22 cellular contexts compared by ENCODE assay signal in the genomic region with DNA sequence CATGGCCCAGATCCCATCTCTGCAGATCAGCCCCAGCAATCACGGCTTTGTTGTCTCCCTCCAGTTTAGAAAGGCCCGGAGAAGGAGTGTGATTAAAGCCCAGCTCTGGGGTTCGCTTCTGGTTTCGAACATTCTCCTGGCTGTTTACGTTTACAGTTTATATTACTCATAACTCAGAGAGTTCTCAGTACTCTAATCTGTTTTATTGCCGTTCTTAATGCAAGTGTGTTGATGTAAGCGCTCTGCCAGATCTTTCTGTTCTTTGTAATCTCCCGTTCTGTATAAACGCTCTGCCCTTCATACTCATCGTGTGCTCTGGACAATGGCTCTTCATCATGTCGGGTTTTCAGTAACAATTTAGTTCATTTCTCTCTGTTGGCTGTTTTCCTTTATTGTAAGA.
A peak's percentile ranks its signal among the peaks of the same experiment; 100 is the strongest.
DNase-seq lines count a peak whose midpoint lies in the region; ATAC-seq, FAIRE-seq and TF ChIP-seq lines count a peak whose summit lies in the region.
"Had no signal": no experiment of that assay in that cellular context is flagged by ENCODE, and none has a peak within 500 bp of the region (broad histone marks: within the 10 kb centered on the region; RNA-seq: fewer than 3 reads in every experiment).

No MANE protein-coding gene starts in this region.

- peak; percentile 28 for DNase-seq in AG08396 (ENCODE audit: low spot score)
- peak; percentile 26 for DNase-seq in PC-3
- DNase-seq in foreskin fibroblast, result peak; percentile 67 to 77
- DNase-seq in small intestine, result peak; percentile 79
- DNase-seq in OCI-M2 (lab: John Stamatoyannopoulos, UW; ENCODE audit: unreplicated experiment), result no peak
- DNase-seq in AG20443 (ENCODE audit: low spot score), result no peak
- DNase-seq: activated CD4-positive, alpha-beta T cell treated with anti-CD3 and anti-CD28 coated beads, Interleukin-2, amount 10 ng/mL, durations not matched to agents 7 days and 5 days; brain microvascular endothelial cell; naive B cell; NCI-H187; NCI-H446; ovary; PC-9; stimulated activated CD4-positive, alpha-beta T cell treated with anti-CD3 and anti-CD28 coated beads, Interleukin-2, amount 100 ng/mL, for 48 hours; stimulated activated naive CD4-positive, alpha-beta T cell treated with Interleukin-2 at 50 U/mL for 16 hours had no signal

- H3K9me3 ChIP-seq in PC-3 (ENCODE audit: low read length) (no peaks in the 10 kb centered on the region), small intestine (ENCODE audit: control insufficient read depth, low read depth) (no peaks in the 10 kb centered on the region)
- H3K9me3 ChIP-seq: ovary had no signal

- TF ChIP-seq CTCF in PC-3 (conservative IDR thresholded peaks at IDR 0.05; ENCODE audit: low read depth, low read length) (no peak), foreskin fibroblast (IDR thresholded peaks at IDR 0.05; ENCODE audit: low read depth, low read length) (no peak)

- H4K20me1 ChIP-seq in PC-3 (ENCODE audit: low read length), result no peaks in the 10 kb centered on the region

- no peaks in the 10 kb centered on the region for H3K79me2 ChIP-seq in PC-3 (ENCODE audit: low read length)

- no peak overlapping the region for H3K27ac ChIP-seq in PC-3 (ENCODE audit: low read length)
- H3K27ac ChIP-seq in small intestine (ENCODE audit: low read depth in 1 of 2, low read length in 1 of 2), result no peak overlapping the region
- H3K27ac ChIP-seq: brain microvascular endothelial cell, C4-2B, coronary artery, HL-60, ovary, PC-9, skin epidermis had no signal

- ATAC-seq in PC-3 (0 out of 2 replicates have a peak, but pooled peaks have one; percentile 4), GM21786 (IDR thresholded peaks at IDR 0.05; ENCODE audit: unreplicated experiment) (no peak), HG03196 (IDR thresholded peaks at IDR 0.05; ENCODE audit: unreplicated experiment) (no peak)

- no peak overlapping the region for H3K4me2 ChIP-seq in PC-3 (ENCODE audit: low read length)
- H3K4me2 ChIP-seq: PC-9 had no signal

- CTCF ChIA-PET in PC-3 (lab: Charles Lee), result no interaction called here

- H3K36me3 ChIP-seq in PC-3 (ENCODE audit: low read depth, low read length) (no peaks in the 10 kb centered on the region), small intestine (ENCODE audit: control insufficient read depth in 2 of 2, insufficient read depth in 2 of 2, low read length in 2 of 2) (no peaks in the 10 kb centered on the region)
- H3K36me3 ChIP-seq: brain microvascular endothelial cell, ovary had no signal

- 12 to 52% (median 34%) methylated on average over 11 of the region's 11 CpGs for WGBS in small intestine, 3 donors

- peak overlapping the region; percentile 24; the same call in 1 of the 2 replicates for H2AFZ ChIP-seq in PC-3 (ENCODE audit: low read length)
- H2AFZ ChIP-seq: PC-9 had no signal

- intact Hi-C loops in PC-3 (cut with micrococcal nuclease), result no loop called here

- POLR2A ChIA-PET in PC-3 (lab: Charles Lee; ENCODE audit: unreplicated experiment), result no interaction called here

- H3K27me3 ChIP-seq in PC-3 (ENCODE audit: low read length) (no peaks in the 10 kb centered on the region), small intestine (ENCODE audit: control insufficient read depth in 2 of 2, insufficient read depth in 2 of 2, low read length in 2 of 2) (peaks cover 0 to 5% of the 10 kb centered on the region in 2 donors)
- H3K27me3 ChIP-seq: brain microvascular endothelial cell, ovary had no signal

- H3K9me2 ChIP-seq in PC-3 (replicated peaks; ENCODE audit: low read length), result no peaks in the 10 kb centered on the region

- H3K4me1 ChIP-seq in PC-3 (ENCODE audit: insufficient read depth, low read length), result peaks cover 41% of the 10 kb centered on the region
- H3K4me1 ChIP-seq in small intestine (ENCODE audit: control insufficient read depth in 2 of 2, insufficient read depth in 1 of 2, low read depth in 1 of 2, low read length in 1 of 2), result peaks cover 0 to 3% of the 10 kb centered on the region in 2 donors

- no peak overlapping the region for H3K9ac ChIP-seq in PC-3 (ENCODE audit: low read length)

- H3F3A ChIP-seq in PC-3 (ENCODE audit: low read length, unreplicated experiment), result peaks cover 4% of the 10 kb centered on the region

- FAIRE-seq in small intestine (lab: Jason Lieb, UNC), result no peak

- no TSS peak for BruUV-seq in PC-3 (replicated peaks; lab: Mats Ljungman, UMichigan)

- no peak overlapping the region for H3K4me3 ChIP-seq in PC-3 (ENCODE audit: low read length)
- H3K4me3 ChIP-seq in foreskin fibroblast (ENCODE audit: low read depth in 1 of 2, low read length in 2 of 2), result no peak overlapping the region
- no peak overlapping the region for H3K4me3 ChIP-seq in small intestine (ENCODE audit: low read depth in 1 of 2, low read length in 2 of 2)
- H3K4me3 ChIP-seq: coronary artery, lung, ovary, PC-9, skin epidermis had no signal

Comparison
In these comparisons a context has a peak if more than half of its experiments do, and no peak if none do; other contexts are left out.
1. DNase-seq: peak in AG08396 (single experiment), PC-3 (single experiment), foreskin fibroblast (2 of 2) and small intestine (single experiment); none in OCI-M2 (single experiment) and AG20443 (single experiment).